In the genomic region with DNA sequence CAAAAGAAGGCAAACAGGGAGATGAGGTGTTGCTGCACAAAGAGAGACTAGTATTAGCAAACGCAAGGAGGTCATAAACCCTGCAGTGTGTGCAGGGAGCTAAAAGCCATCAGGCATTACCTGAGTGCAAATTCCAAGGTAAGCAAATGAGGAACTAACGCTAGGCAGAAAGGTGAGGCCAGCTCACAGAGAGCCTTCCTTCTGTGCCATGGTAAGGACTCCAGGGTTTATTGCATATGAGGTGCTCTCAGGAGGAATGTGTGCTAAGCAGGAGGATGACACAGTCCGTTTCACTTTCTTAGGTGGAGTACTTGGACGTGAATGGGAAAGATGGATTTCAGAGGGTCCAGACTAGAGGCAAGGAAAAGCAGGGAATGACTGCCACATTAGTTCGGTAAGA, we compare ENCODE assay signal across 17 cellular contexts. TPM values are rescaled to one million over a fixed set of nuclear protein-coding genes. Genes with fewer than 3 reads are reported as not detected.
DNase-seq lines count a peak whose midpoint lies in the region; ATAC-seq and TF ChIP-seq lines count a peak whose summit lies in the region.
"Had no signal": no experiment of that assay in that cellular context is flagged by ENCODE, and none has a peak within 500 bp of the region (broad histone marks: within the 10 kb centered on the region; RNA-seq: fewer than 3 reads in every experiment).

No MANE protein-coding gene starts in this region.

- H2AK5ac ChIP-seq in IMR-90 (ENCODE audit: low read depth, low read length) = no peak overlapping the region

- H3K27ac ChIP-seq in IMR-90 (ENCODE audit: insufficient read depth, low read length) (no peak overlapping the region), dorsolateral prefrontal cortex (peak overlapping the region in 44 of 59 donors; percentile 0 to 75 (median 55)), left lung (no peak overlapping the region), substantia nigra (ENCODE audit: low read depth, low read length, poor library complexity, severe bottlenecking) (peak overlapping the region; percentile 19)

- H3K4me3 ChIP-seq in IMR-90 (ENCODE audit: insufficient read depth, low read depth, low read length) = no peak overlapping the region
- H3K4me3 ChIP-seq in dorsolateral prefrontal cortex = no peak overlapping the region
- no peak overlapping the region for H3K4me3 ChIP-seq in left lung
- H3K4me3 ChIP-seq: MG63 had no signal

- H3K4ac ChIP-seq in IMR-90 (ENCODE audit: low read depth, low read length) = no peak overlapping the region

- DNase-seq in IMR-90 (no peak), dorsolateral prefrontal cortex (no peak), left lung (no peak), substantia nigra (lab: John Stamatoyannopoulos, UW) (no peak), foreskin melanocyte (no peak), NCI-H1436 (lab: John Stamatoyannopoulos, UW) (no peak)
- DNase-seq: DMS53, GDM1, MG63, NCI-H1048, NCI-H1417 treated with DMSO at 0.1 percent for 48 hours, NCI-H1930, NCI-H226, NCI-H510A treated with DMSO at 0.1 percent for 48 hours, NCI-H774 had no signal

- H3K9ac ChIP-seq in IMR-90 (ENCODE audit: low read depth, low read length) = no peak overlapping the region

- H2AK9ac ChIP-seq in IMR-90 (replicated peaks; ENCODE audit: low read depth, low read length, poor library complexity) = peak overlapping the region; percentile 19

- 96% methylated on average over 4 of the region's 5 CpGs; no CpG with 5 or more reads in 1 of the 2 experiments for WGBS in IMR-90 (ENCODE audit: extremely low coverage in 2 of 2, insufficient read length in 1 of 2), 2 experiments

- H3K23ac ChIP-seq in IMR-90 (ENCODE audit: low read depth, low read length) = no peak overlapping the region

- no peak for ATAC-seq in IMR-90 (ENCODE audit: low read depth)
- ATAC-seq in left lung = peak; percentile 34
- ATAC-seq in HG02642 (IDR thresholded peaks at IDR 0.05; ENCODE audit: poor library complexity, unreplicated experiment) = no peak
- ATAC-seq: Right ventricle myocardium inferior had no signal

- no peak overlapping the region for H3K18ac ChIP-seq in IMR-90 (ENCODE audit: low read depth, low read length)

- peaks cover 4 to 17% of the 10 kb centered on the region in 2 experiments; a peak in 3 of 4 replicates for H3K79me1 ChIP-seq in IMR-90 (ENCODE audit: low read depth in 1 of 2, low read length in 2 of 2)

- no peak overlapping the region for H2BK5ac ChIP-seq in IMR-90 (ENCODE audit: low read depth, low read length, poor library complexity, severe bottlenecking)

- no peak overlapping the region for H4K91ac ChIP-seq in IMR-90 (ENCODE audit: insufficient read depth, low read depth, low read length)

- no peak overlapping the region for H2AFZ ChIP-seq in IMR-90 (replicated peaks; ENCODE audit: low read length, poor library complexity)

- in situ Hi-C loops in IMR-90 (cut with MboI; ENCODE audit: low sequenced_read_pairs) = no loop called here

- H4K20me1 ChIP-seq in IMR-90 (ENCODE audit: insufficient read depth, low read length) = no peaks in the 10 kb centered on the region

- no peak for TF ChIP-seq RAD21 in IMR-90 (IDR thresholded peaks at IDR 0.05; ENCODE audit: low read length)

- H3K4me2 ChIP-seq in IMR-90 (ENCODE audit: low read depth, low read length) = no peak overlapping the region

- H3K14ac ChIP-seq in IMR-90 (replicated peaks; ENCODE audit: low read depth, low read length) = no peak overlapping the region

- no peaks in the 10 kb centered on the region for H3K9me3 ChIP-seq in IMR-90 (ENCODE audit: control insufficient read depth, insufficient read depth, low read length)
- no peaks in the 10 kb centered on the region for H3K9me3 ChIP-seq in left lung
- H3K9me3 ChIP-seq: MG63 had no signal

- no peak overlapping the region for H2BK120ac ChIP-seq in IMR-90 (ENCODE audit: low read depth, low read length)

- dilution Hi-C loops in IMR-90 (cut with HindIII; ENCODE audit: low sequenced_read_pairs, unreplicated experiment) = no loop called here

- TF ChIP-seq CTCF in IMR-90 (conservative IDR thresholded peaks at IDR 0.05; ENCODE audit: low read depth, low read length) = no peak
- TF ChIP-seq CTCF in dorsolateral prefrontal cortex (IDR thresholded peaks at IDR 0.05 in 54 of 56, conservative IDR thresholded peaks at IDR 0.05 in 2 of 56; ENCODE audit: low read depth in 1 of 56, partially characterized antibody in 56 of 56) = no peak
- TF ChIP-seq CTCF in left lung (IDR thresholded peaks at IDR 0.05) = no peak

- H3K4me1 ChIP-seq in IMR-90 (ENCODE audit: control insufficient read depth, insufficient read depth, low read length) = peaks cover 3% of the 10 kb centered on the region; the same call in 1 of the 2 replicates
- H3K4me1 ChIP-seq in left lung = peaks cover 0 to 11% of the 10 kb centered on the region in 2 donors

- H4K5ac ChIP-seq in IMR-90 (ENCODE audit: low read depth, low read length) = no peak overlapping the region

- no peak overlapping the region for H2BK20ac ChIP-seq in IMR-90 (ENCODE audit: low read depth, low read length)

- H2BK15ac ChIP-seq in IMR-90 (ENCODE audit: low read depth, low read length) = no peak overlapping the region

- intact Hi-C loops in IMR-90 (cut with micrococcal nuclease) = loop anchor here (5.0 kb wide), 1 partner anchor 39 kb away; no protein-coding TSS in a partner anchor
- intact Hi-C loops in dorsolateral prefrontal cortex (cut with DNase I) = no loop called here
- intact Hi-C loops in left lung (cut with DNase I) = no loop called here

- BruUV-seq in IMR-90 (replicated peaks; lab: Mats Ljungman, UMichigan) = no TSS peak

- H3K36me3 ChIP-seq in IMR-90 (ENCODE audit: control insufficient read depth, insufficient read depth, low read length) (peaks cover 21% of the 10 kb centered on the region), left lung (peaks cover 0 to 71% of the 10 kb centered on the region in 2 donors)
- H3K36me3 ChIP-seq: MG63 had no signal

- H3K56ac ChIP-seq in IMR-90 (ENCODE audit: extremely low read depth, insufficient read depth, low read length) = no peak overlapping the region

- TF ChIP-seq POLR2A in IMR-90 (IDR thresholded peaks at IDR 0.05; ENCODE audit: low read depth, low read length) = no peak

- H3K27me3 ChIP-seq in IMR-90 (ENCODE audit: control insufficient read depth, insufficient read depth, low read length) = no peaks in the 10 kb centered on the region
- H3K27me3 ChIP-seq in dorsolateral prefrontal cortex = no peaks in the 10 kb centered on the region
- H3K27me3 ChIP-seq in left lung = no peaks in the 10 kb centered on the region

- H4K8ac ChIP-seq in IMR-90 (ENCODE audit: low read depth in 2 of 2, low read length in 2 of 2) = no peak overlapping the region

- POLR2A ChIA-PET in IMR-90 (lab: Charles Lee; ENCODE audit: unreplicated experiment) = no interaction called here

- peaks cover 2% of the 10 kb centered on the region for H3K9me1 ChIP-seq in IMR-90 (ENCODE audit: insufficient read depth, low read length)

- CTCF ChIA-PET in IMR-90 (lab: Yijun Ruan, JAX) = interaction anchor here (0.6 kb wide), 1 partner anchor 159 kb away, joined by 4 read pairs; no protein-coding TSS in a partner anchor

TF ChIP-seq in IMR-90, 13 proteins besides CTCF, POLR2A, EP300 and RAD21:
- no peak for TF ChIP-seq USF2 (IDR thresholded peaks at IDR 0.05; ENCODE audit: low read depth, low read length)
- TF ChIP-seq RFX5 (IDR thresholded peaks at IDR 0.05; ENCODE audit: low read depth, low read length) = no peak
- no peak for TF ChIP-seq MAZ (IDR thresholded peaks at IDR 0.05; ENCODE audit: borderline replicate concordance, low read depth, low read length)
- no peak for TF ChIP-seq CEBPB (IDR thresholded peaks at IDR 0.05; ENCODE audit: low read depth, low read length)
- no peak for TF ChIP-seq SMC3 (IDR thresholded peaks at IDR 0.05; ENCODE audit: low read depth, low read length)
- TF ChIP-seq FOS (IDR thresholded peaks at IDR 0.05; ENCODE audit: low read depth, low read length) = no peak
- TF ChIP-seq CHD1 (IDR thresholded peaks at IDR 0.05; ENCODE audit: low read depth, low read length) = no peak
- no peak for TF ChIP-seq MXI1 (IDR thresholded peaks at IDR 0.05; ENCODE audit: borderline replicate concordance, low read depth, low read length)
- no peak for TF ChIP-seq NFE2L2 (IDR thresholded peaks at IDR 0.05; ENCODE audit: low read depth, low read length)
- TF ChIP-seq, protein P1, sequence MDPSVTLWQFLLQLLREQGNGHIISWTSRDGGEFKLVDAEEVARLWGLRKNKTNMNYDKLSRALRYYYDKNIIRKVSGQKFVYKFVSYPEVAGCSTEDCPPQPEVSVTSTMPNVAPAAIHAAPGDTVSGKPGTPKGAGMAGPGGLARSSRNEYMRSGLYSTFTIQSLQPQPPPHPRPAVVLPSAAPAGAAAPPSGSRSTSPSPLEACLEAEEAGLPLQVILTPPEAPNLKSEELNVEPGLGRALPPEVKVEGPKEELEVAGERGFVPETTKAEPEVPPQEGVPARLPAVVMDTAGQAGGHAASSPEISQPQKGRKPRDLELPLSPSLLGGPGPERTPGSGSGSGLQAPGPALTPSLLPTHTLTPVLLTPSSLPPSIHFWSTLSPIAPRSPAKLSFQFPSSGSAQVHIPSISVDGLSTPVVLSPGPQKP (IDR thresholded peaks at IDR 0.05; ENCODE audit: borderline replicate concordance, low read depth, low read length) = no peak
- no peak for TF ChIP-seq MAFK (IDR thresholded peaks at IDR 0.05; ENCODE audit: low read depth, low read length)
- no peak for TF ChIP-seq RCOR1 (IDR thresholded peaks at IDR 0.05; ENCODE audit: insufficient replicate concordance, low read length)

RNA-seq across cellular contexts. Expression of gene MYBPHL, which starts 44.6 kb away (rescaled TPM):
- total RNA-seq in IMR-90 (2012; rRNA removed) = not detected in 2 replicates
- polyA plus RNA-seq in IMR-90 (2012; rRNA removed) = 0.07 TPM in 1 of 2 replicates, not detected in the other
- 0.02 TPM in 1 of 2 replicates, not detected in the other for polyA plus RNA-seq in IMR-90 (2012; cell fraction: cytosol; rRNA removed)
- polyA plus RNA-seq in IMR-90 (2012; cell fraction: nucleus; rRNA removed; ENCODE audit: low replicate concordance) = 0.16 and 0.31 TPM in 2 replicates
- 10 to 100 TPM in 14 of 120 experiments, 1 to 10 TPM in 106; 1.9 to 14.4 (median 6.7) TPM for total RNA-seq in dorsolateral prefrontal cortex
- total RNA-seq in left lung = 10 to 100 TPM in 1 of 2 donors, not detected in 1; 21.4 TPM
- total RNA-seq: Right ventricle myocardium inferior had no signal

RNA-seq across cellular contexts. Expression of gene SORT1, which starts 46.3 kb away (rescaled TPM):
- 16.7 and 18.9 TPM in 2 replicates for total RNA-seq in IMR-90 (2012; rRNA removed)
- 13.7 and 15.8 TPM in 2 replicates for polyA plus RNA-seq in IMR-90 (2012; rRNA removed)
- 6.4 and 8.4 TPM in 2 replicates for polyA plus RNA-seq in IMR-90 (2012; cell fraction: cytosol; rRNA removed)
- polyA plus RNA-seq in IMR-90 (2012; cell fraction: nucleus; rRNA removed; ENCODE audit: low replicate concordance) = 4.3 and 13.9 TPM in 2 replicates
- total RNA-seq in dorsolateral prefrontal cortex = 100 to 1,000 TPM; 214 to 579 (median 329) TPM
- total RNA-seq in left lung = 100 to 1,000 TPM; 123 to 165 TPM

Comparison
In these comparisons a context has a peak if more than half of its experiments do, and no peak if none do; other contexts are left out.
1. H3K27ac ChIP-seq: peak in dorsolateral prefrontal cortex (44 of 59) and substantia nigra (single experiment); none in IMR-90 (single experiment) and left lung (0 of 2).